In genomic region chr11:33830903-33831648, GRCh38 we compare ENCODE assay signal across 13 cellular contexts.
"Had no signal": no experiment of that assay in that cellular context is flagged by ENCODE, and none has a peak within 500 bp of the region (broad histone marks: within the 10 kb centered on the region; RNA-seq: fewer than 3 reads in every experiment).

No MANE protein-coding gene starts in this region.

- H3K9me3 Mint-ChIP-seq: activated CD4-positive, alpha-beta T cell treated with anti-CD3 and anti-CD28 coated beads, Interleukin-2, amount 10 ng/mL, durations not matched to agents 7 days and 5 days; activated naive CD8-positive, alpha-beta T cell treated with anti-CD3 and anti-CD28 coated beads, Interleukin-2, amount 10 ng/mL, durations not matched to agents 7 days and 5 days; endodermal cell; naive thymus-derived CD4-positive, alpha-beta T cell; stimulated activated naive B cell treated with anti-CD40 and anti-IgM and Interleukin-4, amounts not matched to agents 10 μg/mL and 1 μg/mL and 100 μg/mL, for 72 hours; T-helper 2 cell treated with Interferon-gamma antibody and Interleukin-4, amounts not matched to agents 5 μg/mL and 100 μg/mL, for 36 hours had no signal

- H3K4me3 Mint-ChIP-seq: activated CD4-positive, alpha-beta T cell treated with anti-CD3 and anti-CD28 coated beads, Interleukin-2, amount 10 ng/mL, durations not matched to agents 7 days and 5 days; activated naive CD8-positive, alpha-beta T cell treated with anti-CD3 and anti-CD28 coated beads, Interleukin-2, amount 10 ng/mL, durations not matched to agents 7 days and 5 days; endodermal cell; naive thymus-derived CD4-positive, alpha-beta T cell; stimulated activated naive B cell treated with anti-CD40 and anti-IgM and Interleukin-4, amounts not matched to agents 10 μg/mL and 1 μg/mL and 100 μg/mL, for 72 hours; T-helper 2 cell treated with Interferon-gamma antibody and Interleukin-4, amounts not matched to agents 5 μg/mL and 100 μg/mL, for 36 hours had no signal

- H3K27ac ChIP-seq: heart right ventricle, ovary, thyroid gland had no signal

- H3K27ac Mint-ChIP-seq: activated CD4-positive, alpha-beta T cell treated with anti-CD3 and anti-CD28 coated beads, Interleukin-2, amount 10 ng/mL, durations not matched to agents 7 days and 5 days; activated naive CD8-positive, alpha-beta T cell treated with anti-CD3 and anti-CD28 coated beads, Interleukin-2, amount 10 ng/mL, durations not matched to agents 7 days and 5 days; endodermal cell; naive thymus-derived CD4-positive, alpha-beta T cell; stimulated activated naive B cell treated with anti-CD40 and anti-IgM and Interleukin-4, amounts not matched to agents 10 μg/mL and 1 μg/mL and 100 μg/mL, for 72 hours; T-helper 2 cell treated with Interferon-gamma antibody and Interleukin-4, amounts not matched to agents 5 μg/mL and 100 μg/mL, for 36 hours had no signal

- H3K36me3 ChIP-seq: heart right ventricle, ovary, thyroid gland had no signal

- DNase-seq: activated CD4-positive, alpha-beta T cell treated with anti-CD3 and anti-CD28 coated beads, Interleukin-2, amount 10 ng/mL, durations not matched to agents 7 days and 5 days; activated CD4-positive, CD25-positive, alpha-beta regulatory T cell; activated gamma-delta T cell treated with Interleukin-2 at 50 U/mL for 16 hours; activated naive CD8-positive, alpha-beta T cell treated with anti-CD3 and anti-CD28 coated beads, Interleukin-2, amount 10 ng/mL, durations not matched to agents 7 days and 5 days; anterior cingulate cortex; endodermal cell; heart right ventricle; naive thymus-derived CD4-positive, alpha-beta T cell; ovary; stimulated activated naive B cell treated with anti-CD40 and anti-IgM and Interleukin-4, amounts not matched to agents 10 μg/mL and 1 μg/mL and 100 μg/mL, for 72 hours; thyroid gland had no signal

- H3K36me3 Mint-ChIP-seq: activated naive CD8-positive, alpha-beta T cell treated with anti-CD3 and anti-CD28 coated beads, Interleukin-2, amount 10 ng/mL, durations not matched to agents 7 days and 5 days; stimulated activated naive B cell treated with anti-CD40 and anti-IgM and Interleukin-4, amounts not matched to agents 10 μg/mL and 1 μg/mL and 100 μg/mL, for 72 hours had no signal

- H3K27me3 ChIP-seq: ovary had no signal

- H3K9me3 ChIP-seq: heart right ventricle, ovary, thyroid gland had no signal

- H3K4me3 ChIP-seq: heart right ventricle, lung, ovary, thyroid gland had no signal
